11 cellular contexts compared by ENCODE assay signal in genomic region chr1:179968994-179969919, GRCh38. TPM values are rescaled to one million over a fixed set of nuclear protein-coding genes. Genes with fewer than 3 reads are reported as not detected.
A peak's percentile ranks its signal among the peaks of the same experiment; 100 is the strongest.
DNase-seq lines count a peak whose midpoint lies in the region; ATAC-seq and TF ChIP-seq lines count a peak whose summit lies in the region.
"Had no signal": no experiment of that assay in that cellular context is flagged by ENCODE, and none has a peak within 500 bp of the region (broad histone marks: within the 10 kb centered on the region; RNA-seq: fewer than 3 reads in every experiment).

No MANE protein-coding gene starts in this region.

- intact Hi-C loops in heart left ventricle (cut with DNase I): no loop called here

- DNase-seq in GM23248 (no peak), WTC11 (ENCODE audit: low spot score) (no peak), heart left ventricle (no peak), DMS79 (lab: John Stamatoyannopoulos, UW) (no peak), DMS114 treated with DMSO at 0.1 percent for 48 hours (lab: John Stamatoyannopoulos, UW; ENCODE audit: unreplicated experiment) (no peak)
- no peak for DNase-seq in stimulated activated naive CD4-positive, alpha-beta T cell treated with Interleukin-2 at 50 U/mL for 16 hours (lab: John Stamatoyannopoulos, UW)
- DNase-seq: central memory CD4-positive, alpha-beta T cell; head of caudate nucleus; NCI-H1930 had no signal

- no peak overlapping the region for H3K4me2 ChIP-seq in GM23248 (ENCODE audit: unreplicated experiment)
- peak overlapping the region; percentile 9 for H3K4me2 ChIP-seq in skeletal muscle satellite cell (ENCODE audit: low read length)

- no peak overlapping the region for H3K4me3 Mint-ChIP-seq in WTC11

- CTCF ChIA-PET in WTC11 (lab: Charles Lee): interaction anchor here (1.1 to 1.7 kb wide), 2 partner anchors 159 to 199 kb away, joined by 3 read pairs; no protein-coding TSS in a partner anchor

- H3K4me1 ChIP-seq in GM23248 (ENCODE audit: insufficient read depth) (0 out of 2 replicates have a peak, but pooled peaks cover 14% of the 10 kb centered on the region), heart left ventricle (peaks cover 4 to 70% (median 37%) of the 10 kb centered on the region in 12 donors), skeletal muscle satellite cell (ENCODE audit: control insufficient read depth, insufficient read depth, low read length) (peaks cover 18% of the 10 kb centered on the region)

- H3K9ac ChIP-seq in GM23248: peak overlapping the region; percentile 13; the same call in 1 of the 2 replicates
- peak overlapping the region; percentile 28 for H3K9ac ChIP-seq in skeletal muscle satellite cell (ENCODE audit: low read depth, low read length)

- no peak for TF ChIP-seq CTCF in WTC11 (IDR thresholded peaks at IDR 0.05)
- TF ChIP-seq CTCF in heart left ventricle (IDR thresholded peaks at IDR 0.05): no peak

- H3K79me2 ChIP-seq in GM23248 (ENCODE audit: insufficient read depth): peaks cover 100% of the 10 kb centered on the region

- WGBS in GM23248 (ENCODE audit: low coverage in 1 of 2, low lambda C conversion rate in 2 of 2, missing lambda C conversion rate in 2 of 2), 2 experiments: 72 to 76% methylated on average over 8 of the region's 8 CpGs
- 63 to 75% (median 73%) methylated on average over 7 to 8 of the region's 8 CpGs for WGBS in heart left ventricle, 4 donors

- no peak overlapping the region for H3K4me3 ChIP-seq in GM23248
- H3K4me3 ChIP-seq in heart left ventricle: peak overlapping the region in 1 of 12 donors; percentile 3
- no peak overlapping the region for H3K4me3 ChIP-seq in skeletal muscle satellite cell (ENCODE audit: low read length)

- TF ChIP-seq POLR2A in heart left ventricle (IDR thresholded peaks at IDR 0.05): no peak

- no peak overlapping the region for H2AFZ ChIP-seq in GM23248

- H3K36me3 ChIP-seq in GM23248 (ENCODE audit: low read depth) (no peaks in the 10 kb centered on the region), heart left ventricle (no peaks in the 10 kb centered on the region), skeletal muscle satellite cell (ENCODE audit: insufficient read depth, low read length) (peaks cover 6% of the 10 kb centered on the region)

- no peaks in the 10 kb centered on the region for H3K27me3 Mint-ChIP-seq in WTC11 (ENCODE audit: low read depth)

- H3K9me3 ChIP-seq in GM23248 (ENCODE audit: low read depth) (no peaks in the 10 kb centered on the region), heart left ventricle (peaks cover 0 to 17% (median 0%) of the 10 kb centered on the region in 12 donors), skeletal muscle satellite cell (replicated peaks; ENCODE audit: low read length) (peaks cover 2% of the 10 kb centered on the region)

- no peak for ATAC-seq in WTC11
- peak; percentile 36 to 40 (median 40) for ATAC-seq in heart left ventricle
- no peak for ATAC-seq in GM18873 (IDR thresholded peaks at IDR 0.05; ENCODE audit: low FRiP score, unreplicated experiment)

- H4K20me1 ChIP-seq in GM23248 (ENCODE audit: insufficient read depth): 0 out of 2 replicates have a peak, but pooled peaks cover 3% of the 10 kb centered on the region

- peaks cover 20% of the 10 kb centered on the region for H3K4me1 Mint-ChIP-seq in WTC11

- in situ Hi-C loops in GM23248 (cut with MboI): no loop called here

- no peaks in the 10 kb centered on the region for H3K9me2 ChIP-seq in GM23248 (ENCODE audit: insufficient read depth)

- H3K27ac Mint-ChIP-seq in WTC11: peak overlapping the region; percentile 85

- H3K27me3 ChIP-seq in GM23248 (replicated peaks; ENCODE audit: insufficient read depth): no peaks in the 10 kb centered on the region
- no peaks in the 10 kb centered on the region for H3K27me3 ChIP-seq in heart left ventricle
- no peaks in the 10 kb centered on the region for H3K27me3 ChIP-seq in skeletal muscle satellite cell (ENCODE audit: control insufficient read depth, insufficient read depth, low read length)

- 0 out of 2 replicates have a peak overlapping the region, but pooled peaks have one; percentile 1 for H3K27ac ChIP-seq in GM23248
- peak overlapping the region; percentile 3 to 82 (median 64) for H3K27ac ChIP-seq in heart left ventricle

- H3F3A ChIP-seq in GM23248 (ENCODE audit: insufficient read depth): 0 out of 2 replicates have a peak, but pooled peaks cover 6% of the 10 kb centered on the region

- POLR2A ChIA-PET in WTC11 (lab: Charles Lee): no interaction called here

- no peaks in the 10 kb centered on the region for H3K36me3 Mint-ChIP-seq in WTC11

- no peaks in the 10 kb centered on the region for H3K9me3 Mint-ChIP-seq in WTC11

TF ChIP-seq in WTC11, 78 proteins besides CTCF, POLR2A, EP300 and RAD21:
- TF ChIP-seq NR1H2 (CRISPR knock-in tag; IDR thresholded peaks at IDR 0.05) (no peak), STAT6 (CRISPR knock-in tag; conservative IDR thresholded peaks at IDR 0.05; ENCODE audit: low read depth) (no peak), SP1 (CRISPR knock-in tag; conservative IDR thresholded peaks at IDR 0.05) (no peak)

RNA-seq across cellular contexts. Expression of gene CEP350, which starts 14.6 kb away (rescaled TPM):
- total RNA-seq in GM23248 (2014; rRNA removed; shearing (Covaris generic)): 29.7 and 81.3 TPM in 2 replicates
- polyA plus RNA-seq in GM23248 (2016; fragmentation: Nextera tagmentation; extraction: Ambion mirVana): 13.8 and 14.9 TPM in 2 replicates
- total RNA-seq in WTC11 (2021): 34.2 to 36.7 TPM (median 35.4 TPM) in 3 replicates
- total RNA-seq in heart left ventricle: 10 to 100 TPM; 29.9 to 65.3 (median 41.8) TPM
- polyA plus RNA-seq in heart left ventricle: 10 to 100 TPM in 1 of 2 donors, 1 to 10 TPM in 1; 7.8 to 10.1 TPM
- total RNA-seq in skeletal muscle satellite cell (2012; rRNA removed): 29.5 and 40.3 TPM in 2 replicates

Comparison
In these comparisons a context has a peak if more than half of its experiments do, and no peak if none do; other contexts are left out.
1. ATAC-seq: peak in heart left ventricle (4 of 4); none in WTC11 (single experiment) and GM18873 (single experiment).